In genomic region chr19:48444129-48444932, GRCh38 we compare ENCODE assay signal across 1 cellular context.
TF ChIP-seq lines count a peak whose summit lies in the region.

No MANE protein-coding gene starts in this region.

TF ChIP-seq in GM12878, 131 proteins besides CTCF, POLR2A, EP300 and RAD21:
- TF ChIP-seq EZH2 (IDR thresholded peaks at IDR 0.05; ENCODE audit: borderline replicate concordance, control insufficient read depth, low read depth, low read length) (no peak), NR2F1 (conservative IDR thresholded peaks at IDR 0.05) (peak; percentile 64), SRF (IDR thresholded peaks at IDR 0.05; ENCODE audit: low read depth in 2 of 2, low read length in 2 of 2) (peak; percentile 79), NR2C1 (IDR thresholded peaks at IDR 0.05) (0 out of 2 replicates have a peak, but pooled peaks have one; percentile 11), PAX5 (IDR thresholded peaks at IDR 0.05; ENCODE audit: borderline replicate concordance, low read depth, low read length) (no peak)
- TF ChIP-seq, protein P1, sequence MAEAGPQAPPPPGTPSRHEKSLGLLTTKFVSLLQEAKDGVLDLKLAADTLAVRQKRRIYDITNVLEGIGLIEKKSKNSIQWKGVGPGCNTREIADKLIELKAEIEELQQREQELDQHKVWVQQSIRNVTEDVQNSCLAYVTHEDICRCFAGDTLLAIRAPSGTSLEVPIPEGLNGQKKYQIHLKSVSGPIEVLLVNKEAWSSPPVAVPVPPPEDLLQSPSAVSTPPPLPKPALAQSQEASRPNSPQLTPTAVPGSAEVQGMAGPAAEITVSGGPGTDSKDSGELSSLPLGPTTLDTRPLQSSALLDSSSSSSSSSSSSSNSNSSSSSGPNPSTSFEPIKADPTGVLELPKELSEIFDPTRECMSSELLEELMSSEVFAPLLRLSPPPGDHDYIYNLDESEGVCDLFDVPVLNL (IDR thresholded peaks at IDR 0.05; ENCODE audit: low read depth, low read length), result no peak
